ENCODE assay signal across 28 cellular contexts in the genomic region with DNA sequence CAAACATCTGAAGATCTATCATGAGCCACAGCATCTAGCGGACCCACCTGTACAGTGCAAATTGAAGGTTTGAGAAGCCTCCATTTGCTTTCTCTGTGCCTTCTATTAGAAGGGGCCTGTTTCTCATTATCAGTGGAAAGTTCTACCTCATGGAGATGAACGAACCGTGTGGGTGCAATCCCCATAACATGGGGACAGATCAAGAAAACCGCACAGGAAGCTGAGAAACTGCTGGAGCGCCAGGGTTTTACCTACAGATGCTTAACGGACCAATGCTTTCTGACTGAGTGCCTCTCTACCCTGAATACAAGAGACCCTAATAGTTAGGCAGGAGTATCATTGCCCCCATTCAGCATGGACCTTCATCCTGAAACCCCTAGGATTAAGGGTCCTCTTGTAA.
"Had no signal": no experiment of that assay in that cellular context is flagged by ENCODE, and none has a peak within 500 bp of the region (broad histone marks: within the 10 kb centered on the region; RNA-seq: fewer than 3 reads in every experiment).

No MANE protein-coding gene starts in this region.

- DNase-seq: activated B cell treated with CpG ODN at 0.5 μM for 24 hours; activated CD4-positive, alpha-beta T cell treated with anti-CD3 and anti-CD28 coated beads for 48 hours; activated CD4-positive, alpha-beta T cell treated with anti-CD3 and anti-CD28 coated beads, Interleukin-2, amount 50 U/mL, for 1 hour; activated CD4-positive, alpha-beta T cell treated with anti-CD3 and anti-CD28 coated beads, Interleukin-2, amount 50 U/mL, for 48 hours; activated CD8-positive, alpha-beta memory T cell treated with anti-CD3 and anti-CD28 coated beads for 24 hours; activated CD8-positive, alpha-beta T cell treated with anti-CD3 and anti-CD28 coated beads for 36 hours; activated effector memory CD4-positive, alpha-beta T cell treated with Interleukin-2 at 50 U/mL for 16 hours; activated gamma-delta T cell treated with Interleukin-2 at 50 U/mL for 16 hours; activated naive CD4-positive, alpha-beta T cell treated with anti-CD3 and anti-CD28 coated beads, Interleukin-2, amount 50 U/mL, for 16 hours; activated naive CD4-positive, alpha-beta T cell treated with Interleukin-2 at 50 U/mL for 16 hours; activated T-cell treated with anti-CD3 and anti-CD28 coated beads, Interleukin-2, amount 50 U/mL, for 4 hours; amniotic stem cell; anterior cingulate cortex; brain microvascular endothelial cell; dorsolateral prefrontal cortex; effector memory CD4-positive, alpha-beta T cell; endodermal cell; foreskin fibroblast; head of caudate nucleus; T1000; WERI-Rb-1 had no signal

- H3K4me3 Mint-ChIP-seq: activated B cell treated with CpG ODN at 0.5 μM for 24 hours; activated CD8-positive, alpha-beta T cell treated with anti-CD3 and anti-CD28 coated beads for 36 hours; activated naive CD8-positive, alpha-beta T cell; activated T-cell treated with anti-CD3 and anti-CD28 coated beads, Interleukin-2, amount 50 U/mL, for 4 hours; activated T-helper 17 cell treated with anti-CD3 and anti-CD28 coated beads, Interleukin-2, amount 50 U/mL, for 72 hours; central memory CD8-positive, alpha-beta T cell; dendritic cell treated with granulocyte-macrophage colony-stimulating factor and Interleukin-4, amounts not matched to agents 40 ng/mL and 50 ng/mL, for 4 days; endodermal cell had no signal

- H3K36me3 Mint-ChIP-seq: activated naive CD8-positive, alpha-beta T cell had no signal

- H3K27me3 Mint-ChIP-seq: dendritic cell treated with granulocyte-macrophage colony-stimulating factor and Interleukin-4, amounts not matched to agents 40 ng/mL and 50 ng/mL, for 4 days had no signal

- ATAC-seq: activated CD4-positive, CD25-positive, alpha-beta regulatory T cell treated with anti-CD3 and anti-CD28 coated beads, Interleukin-2, amount 50 U/mL, for 24 hours; activated CD8-positive, alpha-beta T cell treated with anti-CD3 and anti-CD28 coated beads for 36 hours; activated T-cell treated with anti-CD3 and anti-CD28 coated beads, Interleukin-2, amount 50 U/mL, for 4 hours; activated T-helper 17 cell treated with anti-CD3 and anti-CD28 coated beads, Interleukin-2, amount 50 U/mL, for 72 hours; esophagus mucosa had no signal

- H3K36me3 ChIP-seq: brain microvascular endothelial cell, WERI-Rb-1 had no signal

- H3K27me3 ChIP-seq: dorsolateral prefrontal cortex had no signal

- H3K27ac Mint-ChIP-seq: activated B cell treated with CpG ODN at 0.5 μM for 24 hours; activated CD8-positive, alpha-beta T cell treated with anti-CD3 and anti-CD28 coated beads for 36 hours; activated naive CD8-positive, alpha-beta T cell; activated T-helper 17 cell treated with anti-CD3 and anti-CD28 coated beads, Interleukin-2, amount 50 U/mL, for 72 hours; dendritic cell treated with granulocyte-macrophage colony-stimulating factor and Interleukin-4, amounts not matched to agents 40 ng/mL and 50 ng/mL, for 4 days; endodermal cell had no signal

- H3K4me1 Mint-ChIP-seq: endodermal cell had no signal

- H3K27ac ChIP-seq: brain microvascular endothelial cell, coronary artery, dorsolateral prefrontal cortex, WERI-Rb-1 had no signal

- H3K9me3 Mint-ChIP-seq: activated B cell treated with CpG ODN at 0.5 μM for 24 hours; activated CD8-positive, alpha-beta T cell treated with anti-CD3 and anti-CD28 coated beads for 36 hours; activated T-helper 17 cell treated with anti-CD3 and anti-CD28 coated beads, Interleukin-2, amount 50 U/mL, for 72 hours; central memory CD8-positive, alpha-beta T cell; dendritic cell treated with granulocyte-macrophage colony-stimulating factor and Interleukin-4, amounts not matched to agents 40 ng/mL and 50 ng/mL, for 4 days; endodermal cell had no signal

- H3K4me3 ChIP-seq: coronary artery, dorsolateral prefrontal cortex had no signal
